8 cellular contexts compared by ENCODE assay signal in genomic region chr1:34786521-34787325, GRCh38. TPM values are rescaled to one million over a fixed set of nuclear protein-coding genes. Genes with fewer than 3 reads are reported as not detected.
A peak's percentile ranks its signal among the peaks of the same experiment; 100 is the strongest.
DNase-seq lines count a peak whose midpoint lies in the region; ATAC-seq and TF ChIP-seq lines count a peak whose summit lies in the region.

No MANE protein-coding gene starts in this region.

- DNase-seq in CD8-positive, alpha-beta T cell: peak; percentile 25 to 67 (median 56)
- DNase-seq in NCI-H510A treated with DMSO at 0.1 percent for 48 hours (lab: John Stamatoyannopoulos, UW): peak; percentile 99
- peak; percentile 49 to 55 for DNase-seq in activated CD4-positive, alpha-beta T cell treated with anti-CD3 and anti-CD28 coated beads for 4 hours
- peak; percentile 87 for DNase-seq in colonic mucosa
- DNase-seq in right lobe of liver: peak; percentile 69 to 82 (median 80)
- peak; percentile 50 to 61 for DNase-seq in stimulated activated CD4-positive, alpha-beta T cell treated with anti-CD3 and anti-CD28 coated beads, Interleukin-4, amount 100 ng/mL, for 48 hours (ENCODE audit: low read depth in 2 of 2)

- TF ChIP-seq CTCF in CD8-positive, alpha-beta T cell (IDR thresholded peaks at IDR 0.05): peak; percentile 79
- TF ChIP-seq CTCF in colonic mucosa (IDR thresholded peaks at IDR 0.05): peak; percentile 77
- TF ChIP-seq CTCF in right lobe of liver (IDR thresholded peaks at IDR 0.05): peak; percentile 83 to 89 (median 86)

- H3K36me3 ChIP-seq in CD8-positive, alpha-beta T cell (ENCODE audit: insufficient read depth, low read length): no peaks in the 10 kb centered on the region
- H3K36me3 ChIP-seq in colonic mucosa: no peaks in the 10 kb centered on the region
- H3K36me3 ChIP-seq in right lobe of liver: no peaks in the 10 kb centered on the region

- peak; percentile 89 for ATAC-seq in CD8-positive, alpha-beta T cell
- ATAC-seq in HG02610 (IDR thresholded peaks at IDR 0.05; ENCODE audit: unreplicated experiment): peak; percentile 42
- ATAC-seq in right lobe of liver: peak; percentile 82 to 89 (median 87)
- ATAC-seq in GM21825 (IDR thresholded peaks at IDR 0.05; ENCODE audit: unreplicated experiment): no peak

- H3K9ac ChIP-seq in colonic mucosa (ENCODE audit: low read depth in 2 of 2, low read length in 2 of 2): no peak overlapping the region

- H3K4me1 ChIP-seq in CD8-positive, alpha-beta T cell (ENCODE audit: insufficient read depth, low read length): no peaks in the 10 kb centered on the region
- H3K4me1 ChIP-seq in colonic mucosa (no peaks in the 10 kb centered on the region), right lobe of liver (peaks cover 0 to 22% (median 10%) of the 10 kb centered on the region in 4 donors)

- no peaks in the 10 kb centered on the region for H3K9me3 Mint-ChIP-seq in CD8-positive, alpha-beta T cell

- no peak overlapping the region for H3K27ac ChIP-seq in CD8-positive, alpha-beta T cell (ENCODE audit: low read depth, low read length)
- no peak overlapping the region for H3K27ac ChIP-seq in colonic mucosa
- H3K27ac ChIP-seq in right lobe of liver: peak overlapping the region in 2 of 3 donors; percentile 17 to 57

- no peak overlapping the region for H3K4me3 Mint-ChIP-seq in CD8-positive, alpha-beta T cell

- WGBS in right lobe of liver (ENCODE audit: insufficient coverage, low coverage, low lambda C conversion rate, missing lambda C conversion rate): 18% methylated on average over 9 of the region's 14 CpGs

- H3K27me3 Mint-ChIP-seq in CD8-positive, alpha-beta T cell (ENCODE audit: low read depth): peaks cover 51% of the 10 kb centered on the region

- H3K4me1 Mint-ChIP-seq in CD8-positive, alpha-beta T cell (ENCODE audit: low read depth): peaks cover 3% of the 10 kb centered on the region

- intact Hi-C loops in CD8-positive, alpha-beta T cell (cut with DNase I, micrococcal nuclease): loop anchor here (1.0 kb wide), 3 partner anchors 66 to 512 kb away; no protein-coding TSS in a partner anchor
- intact Hi-C loops in colonic mucosa (cut with DNase I): loop anchor here (2.0 to 5.0 kb wide), 2 partner anchors 66 to 81 kb away; no protein-coding TSS in a partner anchor
- intact Hi-C loops in right lobe of liver (cut with DNase I): loop anchor here in 1 of 2 donors (5.0 kb wide), 1 partner anchor 66 kb away; no protein-coding TSS in a partner anchor

- no peak overlapping the region for H3K27ac Mint-ChIP-seq in CD8-positive, alpha-beta T cell

- CTCF ChIA-PET in CD8-positive, alpha-beta T cell (lab: Charles Lee): interaction anchor here (0.5 to 2.3 kb wide), 15 partner anchors 9 to 515 kb away, joined by 3 to 7 read pairs (median 3); no protein-coding TSS in a partner anchor

- H3K9me3 ChIP-seq in CD8-positive, alpha-beta T cell (ENCODE audit: low read length): no peaks in the 10 kb centered on the region
- H3K9me3 ChIP-seq in colonic mucosa (no peaks in the 10 kb centered on the region), right lobe of liver (no peaks in the 10 kb centered on the region)

- H3K4me3 ChIP-seq in CD8-positive, alpha-beta T cell (ENCODE audit: low read depth, low read length): no peak overlapping the region
- H3K4me3 ChIP-seq in colonic mucosa (no peak overlapping the region), right lobe of liver (no peak overlapping the region)

- no peak for TF ChIP-seq POLR2A in right lobe of liver (IDR thresholded peaks at IDR 0.05)

- peaks cover 9% of the 10 kb centered on the region for H3K27me3 ChIP-seq in CD8-positive, alpha-beta T cell (ENCODE audit: insufficient read depth, low read length)
- H3K27me3 ChIP-seq in colonic mucosa (peaks cover 6% of the 10 kb centered on the region), right lobe of liver (no peaks in the 10 kb centered on the region)

- no peaks in the 10 kb centered on the region for H3K36me3 Mint-ChIP-seq in CD8-positive, alpha-beta T cell

- POLR2A ChIA-PET in CD8-positive, alpha-beta T cell (lab: Charles Lee): no interaction called here

RNA-seq across cellular contexts. Expression of gene GJB3, which starts 5.7 kb away (rescaled TPM):
- not detected for total RNA-seq in CD8-positive, alpha-beta T cell
- total RNA-seq in colonic mucosa: 10 to 100 TPM in 1 of 2 donors, 1 to 10 TPM in 1; 7.5 to 20.7 TPM
- 1 to 10 TPM in 1 of 6 experiments, under 1 TPM in 5; 0.12 to 1.3 (median 0.23) TPM for total RNA-seq in right lobe of liver

RNA-seq across cellular contexts. Expression of gene GJA4, which starts 6.1 kb away (rescaled TPM):
- not detected for total RNA-seq in CD8-positive, alpha-beta T cell
- 1 to 10 TPM; 2.3 to 3.5 TPM for total RNA-seq in colonic mucosa
- total RNA-seq in right lobe of liver: 10 to 100 TPM in 2 of 6 experiments, 1 to 10 TPM in 4; 4.3 to 21.8 (median 7.6) TPM

RNA-seq across cellular contexts. Expression of gene GJB4, which starts 27.2 kb away (rescaled TPM):
- total RNA-seq in CD8-positive, alpha-beta T cell: not detected
- total RNA-seq in colonic mucosa: under 1 TPM; 0.08 to 0.44 TPM
- not detected for total RNA-seq in right lobe of liver

RNA-seq across cellular contexts. Expression of gene GJB5, which starts 31.9 kb away (rescaled TPM):
- not detected for total RNA-seq in CD8-positive, alpha-beta T cell
- total RNA-seq in colonic mucosa: under 1 TPM in 1 of 2 donors, not detected in 1; 0.42 TPM
- total RNA-seq in right lobe of liver: not detected

Comparison
In these comparisons a context has a peak if more than half of its experiments do, and no peak if none do; other contexts are left out.
1. H3K27ac ChIP-seq: peak in right lobe of liver (2 of 3); none in CD8-positive, alpha-beta T cell (single experiment) and colonic mucosa (single experiment).
2. Peak in every context shown above with its lines, with median percentiles within 50 percentile points of each other: DNase-seq and CTCF ChIP-seq.